ENCODE assay signal across 34 cellular contexts in genomic region chr6:19918436-19918835, GRCh38.
"Had no signal": no experiment of that assay in that cellular context is flagged by ENCODE, and none has a peak within 500 bp of the region (broad histone marks: within the 10 kb centered on the region; RNA-seq: fewer than 3 reads in every experiment).

No MANE protein-coding gene starts in this region.

- FAIRE-seq: astrocyte, bronchial epithelial cell had no signal

- H3K27me3 ChIP-seq: adrenal gland, ascending aorta, body of pancreas, brain microvascular endothelial cell, breast epithelium, cardiac muscle cell had no signal

- ATAC-seq: activated naive CD4-positive, alpha-beta T cell treated with anti-CD3 and anti-CD28 coated beads, Interleukin-2, amount 50 U/mL, for 72 hours; activated naive CD8-positive, alpha-beta T cell treated with anti-CD3 and anti-CD28 coated beads, Interleukin-2, amount 50 U/mL, for 24 hours; activated T-cell treated with anti-CD3 and anti-CD28 coated beads, Interleukin-2, amount 50 U/mL, for 4 hours; activated T-cell treated with anti-CD3 and anti-CD28 coated beads, Interleukin-2, amount 50 U/mL, for 72 hours; activated T-helper 17 cell treated with anti-CD3 and anti-CD28 coated beads, Interleukin-2, amount 50 U/mL, for 72 hours; body of pancreas had no signal

- H3K27ac ChIP-seq: adrenal gland, ascending aorta, body of pancreas, brain microvascular endothelial cell, breast epithelium, cardiac muscle cell had no signal

- H3K36me3 ChIP-seq: adrenal gland, ascending aorta, brain microvascular endothelial cell, breast epithelium, cardiac muscle cell had no signal

- DNase-seq: activated effector memory CD4-positive, alpha-beta T cell treated with anti-CD3 and anti-CD28 coated beads, Interleukin-2, amount 50 U/mL, for 16 hours; activated effector memory CD4-positive, alpha-beta T cell treated with Interleukin-2 at 50 U/mL for 16 hours; activated gamma-delta T cell; activated gamma-delta T cell treated with Interleukin-2 at 50 U/mL for 16 hours; activated naive CD4-positive, alpha-beta T cell; activated naive CD4-positive, alpha-beta T cell treated with anti-CD3 and anti-CD28 coated beads for 36 hours; activated naive CD4-positive, alpha-beta T cell treated with anti-CD3 and anti-CD28 coated beads, Interleukin-2, amount 10 ng/mL, durations not matched to agents 7 days and 5 days; activated naive CD4-positive, alpha-beta T cell treated with anti-CD3 and anti-CD28 coated beads, Interleukin-2, amount 50 U/mL, for 16 hours; activated naive CD4-positive, alpha-beta T cell treated with Interleukin-2 at 50 U/mL for 16 hours; activated naive CD8-positive, alpha-beta T cell treated with anti-CD3 and anti-CD28 coated beads for 36 hours; activated naive CD8-positive, alpha-beta T cell treated with anti-CD3 and anti-CD28 coated beads, Interleukin-2, amount 10 ng/mL, durations not matched to agents 7 days and 5 days; activated naive CD8-positive, alpha-beta T cell treated with anti-CD3 and anti-CD28 coated beads, Interleukin-2, amount 50 U/mL, for 24 hours; activated T-cell treated with anti-CD3 and anti-CD28 coated beads, Interleukin-2, amount 50 U/mL, for 1 hour; activated T-cell treated with anti-CD3 and anti-CD28 coated beads, Interleukin-2, amount 50 U/mL, for 24 hours; activated T-cell treated with anti-CD3 and anti-CD28 coated beads, Interleukin-2, amount 50 U/mL, for 4 hours; activated T-cell treated with anti-CD3 and anti-CD28 coated beads, Interleukin-2, amount 50 U/mL, for 48 hours; activated T-cell treated with anti-CD3 and anti-CD28 coated beads, Interleukin-2, amount 50 U/mL, for 72 hours; adrenal gland; amniotic stem cell; amygdala; anterior cingulate cortex; aorta; body of pancreas; brain microvascular endothelial cell; caudate nucleus; central memory CD4-positive, alpha-beta T cell; cerebellar nuclear complex had no signal

- H3K4me1 ChIP-seq: adrenal gland, ascending aorta, body of pancreas, breast epithelium had no signal

- H3K9me3 ChIP-seq: adrenal gland, body of pancreas had no signal

- H3K4me3 ChIP-seq: adrenal gland, ascending aorta, body of pancreas, breast epithelium, cardiac muscle cell had no signal
